13 cellular contexts compared by ENCODE assay signal in genomic region chr11:130646881-130647280, GRCh38.
DNase-seq lines count a peak whose midpoint lies in the region; ATAC-seq and TF ChIP-seq lines count a peak whose summit lies in the region.
"Had no signal": no experiment of that assay in that cellular context is flagged by ENCODE, and none has a peak within 500 bp of the region (broad histone marks: within the 10 kb centered on the region; RNA-seq: fewer than 3 reads in every experiment).

No MANE protein-coding gene starts in this region.

- ATAC-seq in PC-3 (no peak), omental fat pad (ENCODE audit: low FRiP score) (peak; percentile 2), HG02678 (IDR thresholded peaks at IDR 0.05; ENCODE audit: unreplicated experiment) (no peak)

- no peaks in the 10 kb centered on the region for H3K36me3 ChIP-seq in PC-3 (ENCODE audit: low read depth, low read length)
- H3K36me3 ChIP-seq in vagina = no peaks in the 10 kb centered on the region
- H3K36me3 ChIP-seq: BLaER1 treated with 17β-estradiol and CSF1 and Interleukin-3, amounts not matched to agents 10 nM and 100 nM had no signal

- no peaks in the 10 kb centered on the region for H4K20me1 ChIP-seq in PC-3 (ENCODE audit: low read length)
- H4K20me1 ChIP-seq: BLaER1 treated with 17β-estradiol and CSF1 and Interleukin-3, amounts not matched to agents 10 nM and 100 nM had no signal

- H3K27me3 ChIP-seq in PC-3 (ENCODE audit: low read length) = no peaks in the 10 kb centered on the region
- no peaks in the 10 kb centered on the region for H3K27me3 ChIP-seq in vagina
- H3K27me3 ChIP-seq: BLaER1 treated with 17β-estradiol and CSF1 and Interleukin-3, amounts not matched to agents 10 nM and 100 nM had no signal

- no peaks in the 10 kb centered on the region for H3K79me2 ChIP-seq in PC-3 (ENCODE audit: low read length)

- POLR2A ChIA-PET in PC-3 (lab: Charles Lee; ENCODE audit: unreplicated experiment) = interaction anchor here (0.5 kb wide), 1 partner anchor 155 kb away, joined by 4 read pairs; no protein-coding TSS in a partner anchor
- POLR2A ChIA-PET in activated CD4-positive, alpha-beta T cell treated with anti-CD3 and anti-CD28 coated beads, Interleukin-2, amount 10 ng/mL, durations not matched to agents 7 days and 5 days (lab: Charles Lee) = no interaction called here

- no peak overlapping the region for H3K27ac Mint-ChIP-seq in activated CD4-positive, alpha-beta T cell treated with anti-CD3 and anti-CD28 coated beads, Interleukin-2, amount 10 ng/mL, durations not matched to agents 7 days and 5 days

- H3K27me3 Mint-ChIP-seq in activated CD4-positive, alpha-beta T cell treated with anti-CD3 and anti-CD28 coated beads, Interleukin-2, amount 10 ng/mL, durations not matched to agents 7 days and 5 days = no peaks in the 10 kb centered on the region

- no peak overlapping the region for H2AFZ ChIP-seq in PC-3 (ENCODE audit: low read length)

- no peaks in the 10 kb centered on the region for H3K36me3 Mint-ChIP-seq in activated CD4-positive, alpha-beta T cell treated with anti-CD3 and anti-CD28 coated beads, Interleukin-2, amount 10 ng/mL, durations not matched to agents 7 days and 5 days (ENCODE audit: low read depth)

- no peaks in the 10 kb centered on the region for H3K4me1 Mint-ChIP-seq in activated CD4-positive, alpha-beta T cell treated with anti-CD3 and anti-CD28 coated beads, Interleukin-2, amount 10 ng/mL, durations not matched to agents 7 days and 5 days

- H3K4me2 ChIP-seq in PC-3 (ENCODE audit: low read length) = no peak overlapping the region

- H3K4me1 ChIP-seq in PC-3 (ENCODE audit: insufficient read depth, low read length) (peaks cover 13% of the 10 kb centered on the region), vagina (peaks cover 22% of the 10 kb centered on the region)

- H3K9me3 ChIP-seq in PC-3 (ENCODE audit: low read length) (no peaks in the 10 kb centered on the region), vagina (no peaks in the 10 kb centered on the region)

- TF ChIP-seq POLR2A in vagina (IDR thresholded peaks at IDR 0.05) = no peak

- peak overlapping the region; percentile 35 for H3K27ac ChIP-seq in PC-3 (ENCODE audit: low read length)
- H3K27ac ChIP-seq in vagina = peak overlapping the region; percentile 47

- H3K4me3 ChIP-seq in PC-3 (ENCODE audit: low read length) (no peak overlapping the region), vagina (no peak overlapping the region)
- H3K4me3 ChIP-seq: BLaER1 treated with 17β-estradiol and CSF1 and Interleukin-3, amounts not matched to agents 10 nM and 100 nM had no signal

- no peak overlapping the region for H3K4me3 Mint-ChIP-seq in activated CD4-positive, alpha-beta T cell treated with anti-CD3 and anti-CD28 coated beads, Interleukin-2, amount 10 ng/mL, durations not matched to agents 7 days and 5 days

- TF ChIP-seq CTCF in PC-3 (conservative IDR thresholded peaks at IDR 0.05; ENCODE audit: low read depth, low read length) (no peak), omental fat pad (IDR thresholded peaks at IDR 0.05) (no peak), vagina (IDR thresholded peaks at IDR 0.05) (no peak)

- H3K9me3 Mint-ChIP-seq in activated CD4-positive, alpha-beta T cell treated with anti-CD3 and anti-CD28 coated beads, Interleukin-2, amount 10 ng/mL, durations not matched to agents 7 days and 5 days = no peaks in the 10 kb centered on the region

- H3K9ac ChIP-seq in PC-3 (ENCODE audit: low read length) = no peak overlapping the region

- no peaks in the 10 kb centered on the region for H3K9me2 ChIP-seq in PC-3 (replicated peaks; ENCODE audit: low read length)

- no peaks in the 10 kb centered on the region for H3F3A ChIP-seq in PC-3 (ENCODE audit: low read length, unreplicated experiment)

- no TSS peak for BruUV-seq in PC-3 (replicated peaks; lab: Mats Ljungman, UMichigan)

- DNase-seq in PC-3 = no peak
- peak; percentile 46 for DNase-seq in astrocyte of the hippocampus (ENCODE audit: low read depth, low spot score)
- DNase-seq in omental fat pad (ENCODE audit: low spot score) = no peak
- DNase-seq in vagina (ENCODE audit: extremely low spot score in 2 of 2) = peak in 1 of 2 donors; percentile 74
- no peak for DNase-seq in activated CD4-positive, alpha-beta T cell treated with anti-CD3 and anti-CD28 coated beads, Interleukin-2, amount 10 ng/mL, durations not matched to agents 7 days and 5 days
- DNase-seq in HuH-7 (ENCODE audit: low spot score) = no peak
- DNase-seq: DMS 273 treated with DMSO at 0.1 percent for 48 hours, NCI-H1105 treated with DMSO at 0.1 percent for 48 hours, NCI-H187, NCI-H748 treated with DMSO at 0.1 percent for 48 hours, Right ventricle myocardium superior had no signal

- intact Hi-C loops in PC-3 (cut with micrococcal nuclease) (loop anchor here (1.0 kb wide), 1 partner anchor 10 kb away; no protein-coding TSS in a partner anchor), vagina (cut with DNase I) (no loop called here)

- CTCF ChIA-PET in PC-3 (lab: Charles Lee) = interaction anchor here (0.6 kb wide), 1 partner anchor 202 kb away, joined by 4 read pairs; no protein-coding TSS in a partner anchor
- CTCF ChIA-PET in activated CD4-positive, alpha-beta T cell treated with anti-CD3 and anti-CD28 coated beads, Interleukin-2, amount 10 ng/mL, durations not matched to agents 7 days and 5 days (lab: Charles Lee) = no interaction called here
